ENCODE assay signal across 8 cellular contexts in genomic region chr9:7799234-7799933, GRCh38. TPM values are rescaled to one million over a fixed set of nuclear protein-coding genes. Genes with fewer than 3 reads are reported as not detected.
DNase-seq lines count a peak whose midpoint lies in the region; TF ChIP-seq lines count a peak whose summit lies in the region.

TSS of gene DMAC1 (minus strand) at chr9:7799778. CDS start at chr9:7799734, 44 bp downstream.

- H3K4me3 ChIP-seq in Caco-2 (ENCODE audit: low read depth, low read length), result peak within 1 kb of the TSS; percentile 81
- peak within 1 kb of the TSS; percentile 82 for H3K4me3 ChIP-seq in OCI-LY3 (ENCODE audit: low read length)
- peak within 1 kb of the TSS; percentile 75 to 91 for H3K4me3 ChIP-seq in mucosa of rectum (ENCODE audit: low read length in 2 of 2)

- CTCF ChIA-PET in Caco-2 (lab: Charles Lee), result no interaction called here

- no peaks in the 10 kb centered on the region for H4K20me1 ChIP-seq in OCI-LY3 (ENCODE audit: insufficient read depth, low read length)

- H3K9me3 Mint-ChIP-seq in Caco-2 (ENCODE audit: unreplicated experiment), result no peaks in the 10 kb centered on the region

- peak within 1 kb of the TSS; percentile 90 for H3K27ac Mint-ChIP-seq in Caco-2 (ENCODE audit: unreplicated experiment)

- intact Hi-C loops in Caco-2 (cut with micrococcal nuclease; ENCODE audit: unreplicated experiment), result loop anchor here (5.0 kb wide), 2 partner anchors 103 to 583 kb away; no protein-coding TSS in a partner anchor

- peaks cover 9% of the 10 kb centered on the region for H3K79me2 ChIP-seq in OCI-LY3 (ENCODE audit: low read length)

- H3K9me3 ChIP-seq in Caco-2 (no peaks in the 10 kb centered on the region), OCI-LY3 (ENCODE audit: insufficient read depth, low read length) (no peaks in the 10 kb centered on the region), mucosa of rectum (ENCODE audit: control insufficient read depth in 2 of 2, low read length in 2 of 2) (no peaks in the 10 kb centered on the region)

- H3K4me3 Mint-ChIP-seq in Caco-2 (ENCODE audit: unreplicated experiment), result peak within 1 kb of the TSS; percentile 93

- TF ChIP-seq POLR2A in erythroblast (IDR thresholded peaks at IDR 0.05; ENCODE audit: low read length), result peak; percentile 55

- TF ChIP-seq CTCF in Caco-2 (IDR thresholded peaks at IDR 0.05; ENCODE audit: insufficient read depth in 1 of 2, low read depth in 1 of 2, low read length in 1 of 2, severe bottlenecking in 1 of 2, unreplicated experiment in 1 of 2), result no peak
- no peak for TF ChIP-seq CTCF in GM20000 (IDR thresholded peaks at IDR 0.05; ENCODE audit: extremely low read depth, missing control alignments)
- no peak for TF ChIP-seq CTCF in OCI-LY3 (IDR thresholded peaks at IDR 0.05; ENCODE audit: low read depth, low read length)

- H3K4me1 Mint-ChIP-seq in Caco-2 (ENCODE audit: low read depth, unreplicated experiment), result no peaks in the 10 kb centered on the region

- no TSS peak for BruUV-seq in Caco-2 (replicated peaks; lab: Mats Ljungman, UMichigan)

- POLR2A ChIA-PET in Caco-2 (lab: Charles Lee), result no interaction called here

- H3K27me3 ChIP-seq in Caco-2 (replicated peaks; ENCODE audit: control insufficient read depth, insufficient read depth, low read length), result no peaks in the 10 kb centered on the region
- no peaks in the 10 kb centered on the region for H3K27me3 ChIP-seq in OCI-LY3 (ENCODE audit: low read depth, low read length)
- no peaks in the 10 kb centered on the region for H3K27me3 ChIP-seq in mucosa of rectum (ENCODE audit: control insufficient read depth in 2 of 2, insufficient read depth in 2 of 2, low read length in 2 of 2)

- no peaks in the 10 kb centered on the region for H3K36me3 ChIP-seq in Caco-2 (ENCODE audit: control insufficient read depth, insufficient read depth, low read length)
- peaks cover 16% of the 10 kb centered on the region for H3K36me3 ChIP-seq in OCI-LY3 (replicated peaks; ENCODE audit: low read depth, low read length)
- peaks cover 15 to 16% of the 10 kb centered on the region in 2 donors for H3K36me3 ChIP-seq in mucosa of rectum (ENCODE audit: control insufficient read depth in 2 of 2, insufficient read depth in 2 of 2, low read length in 2 of 2)

- H3K4me1 ChIP-seq in Caco-2 (peaks cover 8% of the 10 kb centered on the region), OCI-LY3 (ENCODE audit: low read length) (peaks cover 9% of the 10 kb centered on the region; the same call in 1 of the 2 replicates), mucosa of rectum (ENCODE audit: control insufficient read depth in 2 of 2, insufficient read depth in 2 of 2, low read length in 2 of 2) (peaks cover 4 to 7% of the 10 kb centered on the region in 2 donors)

- no peaks in the 10 kb centered on the region for H3K36me3 Mint-ChIP-seq in Caco-2 (ENCODE audit: insufficient read depth, unreplicated experiment)

- DNase-seq in Caco-2 (peak; percentile 77 to 78), GM20000 (ENCODE audit: low spot score) (peak; percentile 83), HT1080 (ENCODE audit: low read depth) (peak; percentile 87), activated T-cell treated with anti-CD3 and anti-CD28 coated beads for 4 hours (peak; percentile 66), erythroblast (lab: John Stamatoyannopoulos, UW) (peak; percentile 75 to 84)
- peak; percentile 82 for DNase-seq in stimulated activated CD8-positive, alpha-beta memory T cell treated with anti-CD3 and anti-CD28 coated beads, Interleukin-4, amount 100 ng/mL, for 48 hours

- H3K27ac ChIP-seq in OCI-LY3 (ENCODE audit: low read length) (peak within 1 kb of the TSS; percentile 57), mucosa of rectum (ENCODE audit: low read depth in 2 of 2, low read length in 2 of 2) (peak within 1 kb of the TSS; percentile 83 to 86)

- H2AFZ ChIP-seq in OCI-LY3 (ENCODE audit: low read depth, low read length), result peak within 1 kb of the TSS; percentile 100

- no peaks in the 10 kb centered on the region for H3K27me3 Mint-ChIP-seq in Caco-2 (ENCODE audit: insufficient read depth, unreplicated experiment)

- peak within 1 kb of the TSS; percentile 76 for H3K9ac ChIP-seq in OCI-LY3 (ENCODE audit: low read length)
- H3K9ac ChIP-seq in mucosa of rectum (ENCODE audit: low read depth in 1 of 2, low read length in 2 of 2), result peak within 1 kb of the TSS; percentile 75 to 82

- peak within 1 kb of the TSS; percentile 90 for H3K4me2 ChIP-seq in OCI-LY3 (ENCODE audit: low read length)

RNA-seq across cellular contexts. Expression of gene DMAC1, which starts in this region (rescaled TPM):
- total RNA-seq in Caco-2 (2022), result 59.4 and 67.3 TPM in 2 replicates
- total RNA-seq in HT1080 (2014; rRNA removed; shearing (Covaris generic)), result 27.2 and 40.3 TPM in 2 replicates
- 20.4 and 22.1 TPM in 2 replicates for polyA plus RNA-seq in HT1080 (2015; cell fraction: cytosol; rRNA removed)
- polyA plus RNA-seq in HT1080 (2015; cell fraction: nucleus; rRNA removed), result 11.6 and 12.8 TPM in 2 replicates

Comparison
In these comparisons a context has a peak if more than half of its experiments do, and no peak if none do; other contexts are left out.
1. Peak in every context shown above with its lines: DNase-seq, H3K4me3 ChIP-seq and H3K27ac ChIP-seq.